In the genomic region with DNA sequence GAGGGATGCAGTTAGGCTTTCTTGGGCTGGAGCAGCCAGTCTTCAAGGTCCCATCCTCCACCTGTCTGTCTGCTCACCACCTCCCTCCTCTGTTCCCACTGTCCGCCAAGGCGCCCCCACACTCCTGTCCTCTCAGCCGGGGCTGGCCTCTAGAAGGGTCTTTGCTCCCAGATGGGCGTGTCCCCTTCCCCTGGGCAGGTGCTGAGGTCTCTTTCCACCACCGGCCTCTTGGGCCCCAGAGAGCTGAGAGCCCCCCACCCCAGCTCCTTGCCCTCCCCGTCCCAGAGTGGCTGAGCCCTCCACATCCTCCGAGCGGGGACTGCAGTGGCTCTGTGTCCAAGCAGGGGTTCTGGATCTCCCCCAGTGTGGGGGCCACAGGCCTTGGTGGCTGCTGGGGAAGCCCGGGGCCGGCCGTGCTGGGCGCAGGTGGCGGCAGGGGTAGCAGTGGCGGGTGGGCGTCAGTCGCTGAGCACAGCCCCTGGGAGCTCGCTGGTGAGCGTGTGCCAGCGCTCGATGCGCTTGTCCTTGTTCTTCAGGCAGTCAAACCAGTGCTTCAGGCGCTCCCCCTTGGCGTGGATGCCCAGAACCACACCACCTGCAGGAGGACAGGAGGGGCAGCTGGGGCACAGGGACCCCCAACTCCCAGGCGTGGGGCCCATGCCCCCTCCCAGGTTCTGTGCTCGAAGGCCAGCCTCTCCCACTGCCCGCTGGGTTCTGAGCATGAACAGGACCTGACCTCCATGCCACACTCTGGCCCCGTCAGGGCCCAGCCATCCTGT, we compare ENCODE assay signal across 22 cellular contexts. TPM values are rescaled to one million over a fixed set of nuclear protein-coding genes. Genes with fewer than 3 reads are reported as not detected.
DNase-seq lines count a peak whose midpoint lies in the region; ATAC-seq and TF ChIP-seq lines count a peak whose summit lies in the region.
"Had no signal": no experiment of that assay in that cellular context is flagged by ENCODE, and none has a peak within 500 bp of the region (broad histone marks: within the 10 kb centered on the region; RNA-seq: fewer than 3 reads in every experiment).

No MANE protein-coding gene starts in this region.

- no peaks in the 10 kb centered on the region for H3K79me1 ChIP-seq in neuronal stem cell (ENCODE audit: low read depth, low read length)

- H3K14ac ChIP-seq in neuronal stem cell (ENCODE audit: low read length): no peak overlapping the region

- peak; percentile 8 for DNase-seq in activated naive CD4-positive, alpha-beta T cell treated with anti-CD3 and anti-CD28 coated beads, Interleukin-2, amount 50 U/mL, for 16 hours
- DNase-seq in activated naive CD4-positive, alpha-beta T cell treated with Interleukin-2 at 50 U/mL for 16 hours: no peak
- DNase-seq in cardiac septum (ENCODE audit: low spot score): peak; percentile 63
- DNase-seq in neuronal stem cell (ENCODE audit: low spot score): no peak
- DNase-seq in upper lobe of right lung: peak; percentile 65
- no peak for DNase-seq in OCI-M2 (lab: John Stamatoyannopoulos, UW; ENCODE audit: unreplicated experiment)
- DNase-seq in NCI-H1436 (lab: John Stamatoyannopoulos, UW): no peak
- DNase-seq: ACHN; activated T-cell treated with anti-CD3 and anti-CD28 coated beads, Interleukin-2, amount 50 U/mL, for 4 hours; amygdala; DND-41; NCI-H526; stimulated activated naive CD4-positive, alpha-beta T cell treated with Interleukin-2 at 50 U/mL for 16 hours had no signal

- H3K18ac ChIP-seq in neuronal stem cell (ENCODE audit: low read length): peak overlapping the region; percentile 39

- H3K4me3 ChIP-seq in neuronal stem cell (ENCODE audit: low read length in 2 of 2) (no peak overlapping the region), upper lobe of right lung (no peak overlapping the region)
- H3K4me3 ChIP-seq: HAP-1, hepatocyte, K562 had no signal

- peak overlapping the region; percentile 29 for H2AK5ac ChIP-seq in neuronal stem cell (ENCODE audit: low read depth, low read length)

- ATAC-seq in upper lobe of right lung: no peak
- ATAC-seq in GM18505 (IDR thresholded peaks at IDR 0.05; ENCODE audit: unreplicated experiment): no peak
- ATAC-seq: activated T-cell treated with anti-CD3 and anti-CD28 coated beads, Interleukin-2, amount 50 U/mL, for 4 hours; K562 had no signal

- H3K9me3 ChIP-seq in neuronal stem cell (replicated peaks in 1 of 2; ENCODE audit: control insufficient read depth in 2 of 2, insufficient read depth in 1 of 2, low read depth in 1 of 2, low read length in 2 of 2): peaks cover 0 to 1% of the 10 kb centered on the region in 2 donors
- H3K9me3 ChIP-seq in upper lobe of right lung: no peaks in the 10 kb centered on the region
- H3K9me3 ChIP-seq: HAP-1 had no signal

- H2AFZ ChIP-seq in neuronal stem cell (ENCODE audit: low read length): no peak overlapping the region
- H2AFZ ChIP-seq: hepatocyte had no signal

- no peak overlapping the region for H3K23ac ChIP-seq in neuronal stem cell (ENCODE audit: low read depth, low read length, poor library complexity)

- no peak for TF ChIP-seq CTCF in upper lobe of right lung (IDR thresholded peaks at IDR 0.05)

- peak overlapping the region; percentile 47 for H3K4ac ChIP-seq in neuronal stem cell (ENCODE audit: low read length)

- peak overlapping the region; percentile 20 for H2BK120ac ChIP-seq in neuronal stem cell (ENCODE audit: low read depth, low read length)

- no peak overlapping the region for H3K9ac ChIP-seq in neuronal stem cell (ENCODE audit: low read depth, low read length, poor library complexity)

- H3K27ac ChIP-seq in neuronal stem cell (replicated peaks; ENCODE audit: low read length) (no peak overlapping the region), upper lobe of right lung (no peak overlapping the region)
- H3K27ac ChIP-seq: hepatocyte had no signal

- no peak overlapping the region for H3K4me2 ChIP-seq in neuronal stem cell (ENCODE audit: insufficient read depth, low read length, poor library complexity, severe bottlenecking)
- H3K4me2 ChIP-seq: hepatocyte had no signal

- no peak for TF ChIP-seq POLR2A in GM18505 (IDR thresholded peaks at IDR 0.05; ENCODE audit: borderline replicate concordance, extremely low read depth, insufficient read depth, insufficient read length)

- H3K36me3 ChIP-seq in neuronal stem cell (replicated peaks in 1 of 2; ENCODE audit: control insufficient read depth in 2 of 2, insufficient read depth in 2 of 2, low read length in 2 of 2) (no peaks in the 10 kb centered on the region), upper lobe of right lung (no peaks in the 10 kb centered on the region)
- H3K36me3 ChIP-seq: HAP-1 had no signal

- H3K27me3 ChIP-seq in neuronal stem cell (ENCODE audit: control insufficient read depth in 3 of 3, insufficient read depth in 3 of 3, low read depth in 1 of 3, low read length in 3 of 3): peaks cover 0 to 9% (median 7%) of the 10 kb centered on the region in 3 experiments
- H3K27me3 ChIP-seq in upper lobe of right lung: no peaks in the 10 kb centered on the region
- H3K27me3 ChIP-seq: hepatocyte had no signal

- no peak overlapping the region for H2BK15ac ChIP-seq in neuronal stem cell (ENCODE audit: low read length)

- WGBS in neuronal stem cell (ENCODE audit: extremely low coverage in 2 of 2, insufficient read length in 2 of 2, insufficient replicate concordance in 1 of 2), 2 donors: no CpG with 5 or more reads among the region's 27 CpGs

- H3K4me1 ChIP-seq in neuronal stem cell (ENCODE audit: control insufficient read depth in 2 of 2, insufficient read depth in 1 of 2, low read depth in 1 of 2, low read length in 2 of 2): peaks cover 0 to 3% of the 10 kb centered on the region in 2 donors
- no peaks in the 10 kb centered on the region for H3K4me1 ChIP-seq in upper lobe of right lung
- H3K4me1 ChIP-seq: HAP-1 had no signal

- H4K91ac ChIP-seq in neuronal stem cell (ENCODE audit: low read depth, low read length, poor library complexity): no peak overlapping the region

- intact Hi-C loops in cardiac septum (cut with DNase I): no loop called here
- intact Hi-C loops in upper lobe of right lung (cut with DNase I): no loop called here

- no peak overlapping the region for H2BK5ac ChIP-seq in neuronal stem cell (ENCODE audit: low read length)

- no peak overlapping the region for H4K8ac ChIP-seq in neuronal stem cell (ENCODE audit: low read depth, low read length)

- H2BK12ac ChIP-seq in neuronal stem cell (ENCODE audit: low read length): no peak overlapping the region

RNA-seq across cellular contexts. Expression of gene SCGB1C2, which starts 9.8 kb away (rescaled TPM):
- total RNA-seq in cardiac septum: not detected
- polyA plus RNA-seq in neuronal stem cell (2013, experiment 1 of 2): not detected
- not detected for polyA plus RNA-seq in neuronal stem cell (2013, experiment 2 of 2)
- not detected for total RNA-seq in upper lobe of right lung
- total RNA-seq: activated T-cell treated with anti-CD3 and anti-CD28 coated beads, Interleukin-2, amount 50 U/mL, for 4 hours; CD4-positive, alpha-beta T cell; cerebellum; hepatocyte; K562; pulmonary artery endothelial cell; SK-MEL-5; T-helper 2 cell treated with Interferon-gamma antibody and Interleukin-4, amounts not matched to agents 100 ng/mL and 5 ng/mL, for 36 hours had no signal
- polyA plus RNA-seq: hepatocyte, K562 had no signal

RNA-seq across cellular contexts. Expression of gene DOC2B, which starts 34.3 kb away (rescaled TPM):
- total RNA-seq in cardiac septum (6.4 TPM), upper lobe of right lung (13.7 TPM)
- 5.0 TPM for polyA plus RNA-seq in neuronal stem cell (2013, experiment 1 of 2)
- 4.9 TPM for polyA plus RNA-seq in neuronal stem cell (2013, experiment 2 of 2)
- polyA plus RNA-seq: K562 had no signal

Comparison
In these comparisons a context has a peak if more than half of its experiments do, and no peak if none do; other contexts are left out.
1. DNase-seq: peak in activated naive CD4-positive, alpha-beta T cell treated with anti-CD3 and anti-CD28 coated beads, Interleukin-2, amount 50 U/mL, for 16 hours (single experiment), cardiac septum (single experiment) and upper lobe of right lung (single experiment); none in activated naive CD4-positive, alpha-beta T cell treated with Interleukin-2 at 50 U/mL for 16 hours (single experiment), neuronal stem cell (single experiment), OCI-M2 (single experiment) and NCI-H1436 (single experiment).